In genomic region chr5:36690041-36690941, GRCh38 we compare ENCODE assay signal across 1 cellular context.
A peak's percentile ranks its signal among the peaks of the same experiment; 100 is the strongest.
TF ChIP-seq lines count a peak whose summit lies in the region.

No MANE protein-coding gene starts in this region.

TF ChIP-seq in HepG2, 621 proteins besides CTCF, POLR2A, EP300 and RAD21 (continued from another document and continues in another):
- TF ChIP-seq, protein P1, sequence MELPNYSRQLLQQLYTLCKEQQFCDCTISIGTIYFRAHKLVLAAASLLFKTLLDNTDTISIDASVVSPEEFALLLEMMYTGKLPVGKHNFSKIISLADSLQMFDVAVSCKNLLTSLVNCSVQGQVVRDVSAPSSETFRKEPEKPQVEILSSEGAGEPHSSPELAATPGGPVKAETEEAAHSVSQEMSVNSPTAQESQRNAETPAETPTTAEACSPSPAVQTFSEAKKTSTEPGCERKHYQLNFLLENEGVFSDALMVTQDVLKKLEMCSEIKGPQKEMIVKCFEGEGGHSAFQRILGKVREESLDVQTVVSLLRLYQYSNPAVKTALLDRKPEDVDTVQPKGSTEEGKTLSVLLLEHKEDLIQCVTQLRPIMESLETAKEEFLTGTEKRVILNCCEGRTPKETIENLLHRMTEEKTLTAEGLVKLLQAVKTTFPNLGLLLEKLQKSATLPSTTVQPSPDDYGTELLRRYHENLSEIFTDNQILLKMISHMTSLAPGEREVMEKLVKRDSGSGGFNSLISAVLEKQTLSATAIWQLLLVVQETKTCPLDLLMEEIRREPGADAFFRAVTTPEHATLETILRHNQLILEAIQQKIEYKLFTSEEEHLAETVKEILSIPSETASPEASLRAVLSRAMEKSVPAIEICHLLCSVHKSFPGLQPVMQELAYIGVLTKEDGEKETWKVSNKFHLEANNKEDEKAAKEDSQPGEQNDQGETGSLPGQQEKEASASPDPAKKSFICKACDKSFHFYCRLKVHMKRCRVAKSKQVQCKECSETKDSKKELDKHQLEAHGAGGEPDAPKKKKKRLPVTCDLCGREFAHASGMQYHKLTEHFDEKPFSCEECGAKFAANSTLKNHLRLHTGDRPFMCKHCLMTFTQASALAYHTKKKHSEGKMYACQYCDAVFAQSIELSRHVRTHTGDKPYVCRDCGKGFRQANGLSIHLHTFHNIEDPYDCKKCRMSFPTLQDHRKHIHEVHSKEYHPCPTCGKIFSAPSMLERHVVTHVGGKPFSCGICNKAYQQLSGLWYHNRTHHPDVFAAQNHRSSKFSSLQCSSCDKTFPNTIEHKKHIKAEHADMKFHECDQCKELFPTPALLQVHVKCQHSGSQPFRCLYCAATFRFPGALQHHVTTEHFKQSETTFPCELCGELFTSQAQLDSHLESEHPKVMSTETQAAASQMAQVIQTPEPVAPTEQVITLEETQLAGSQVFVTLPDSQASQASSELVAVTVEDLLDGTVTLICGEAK (IDR thresholded peaks at IDR 0.05) = no peak
- TF ChIP-seq, protein P1 (CRISPR knock-in tag; IDR thresholded peaks at IDR 0.05) = 0 out of 2 replicates have a peak, but pooled peaks have one; percentile 30
- TF ChIP-seq RNF2 (conservative IDR thresholded peaks at IDR 0.05; ENCODE audit: low read depth) (peak; percentile 45; the same call in 1 of the 2 replicates), KDM5B (CRISPR knock-in tag; IDR thresholded peaks at IDR 0.05; ENCODE audit: borderline replicate concordance) (peak; percentile 86; the same call in 1 of the 2 replicates), ARNT2 (CRISPR knock-in tag; IDR thresholded peaks at IDR 0.05; ENCODE audit: low read depth) (peak; percentile 38; the same call in 1 of the 2 replicates), ZNF317 (CRISPR knock-in tag; IDR thresholded peaks at IDR 0.05) (peak; percentile 40; the same call in 1 of the 2 replicates), ZNF746 (CRISPR knock-in tag; IDR thresholded peaks at IDR 0.05) (no peak), GATA4 (IDR thresholded peaks at IDR 0.05; ENCODE audit: borderline replicate concordance, low read depth) (no peak), EED (CRISPR knock-in tag; IDR thresholded peaks at IDR 0.05) (peak; percentile 81), ZNF788 (CRISPR knock-in tag; IDR thresholded peaks at IDR 0.05; ENCODE audit: borderline replicate concordance) (peak; percentile 54; the same call in 1 of the 2 replicates), ZNF441 (CRISPR knock-in tag; IDR thresholded peaks at IDR 0.05; ENCODE audit: borderline replicate concordance) (no peak), ZNF274 (CRISPR knock-in tag; IDR thresholded peaks at IDR 0.05) (0 out of 2 replicates have a peak, but pooled peaks have one; percentile 31), THAP11 (CRISPR knock-in tag; IDR thresholded peaks at IDR 0.05) (0 out of 2 replicates have a peak, but pooled peaks have one; percentile 24), TARDBP (CRISPR knock-in tag; IDR thresholded peaks at IDR 0.05) (no peak), SCMH1 (CRISPR knock-in tag; IDR thresholded peaks at IDR 0.05; ENCODE audit: borderline replicate concordance) (no peak), ZNF350 (CRISPR knock-in tag; IDR thresholded peaks at IDR 0.05; ENCODE audit: borderline replicate concordance, low read depth) (no peak), MXD3 (CRISPR knock-in tag; IDR thresholded peaks at IDR 0.05) (0 out of 2 replicates have a peak, but pooled peaks have one; percentile 42), ZNF772 (CRISPR knock-in tag; IDR thresholded peaks at IDR 0.05) (peak; percentile 43; the same call in 1 of the 2 replicates), IKZF5 (CRISPR knock-in tag; IDR thresholded peaks at IDR 0.05) (peak; percentile 31; the same call in 1 of the 2 replicates), ZNF891 (CRISPR knock-in tag; IDR thresholded peaks at IDR 0.05) (peak; percentile 61; the same call in 1 of the 2 replicates), CEBPB (IDR thresholded peaks at IDR 0.05; ENCODE audit: borderline replicate concordance, low read depth, low read length) (no peak), MIER2 (CRISPR knock-in tag; IDR thresholded peaks at IDR 0.05) (no peak), DDIT3 (CRISPR knock-in tag; IDR thresholded peaks at IDR 0.05) (no peak), KLF9 (CRISPR knock-in tag; IDR thresholded peaks at IDR 0.05; ENCODE audit: low read depth) (no peak), ZNF776 (CRISPR knock-in tag; IDR thresholded peaks at IDR 0.05) (0 out of 2 replicates have a peak, but pooled peaks have one; percentile 25)
- TF ChIP-seq, protein P2, sequence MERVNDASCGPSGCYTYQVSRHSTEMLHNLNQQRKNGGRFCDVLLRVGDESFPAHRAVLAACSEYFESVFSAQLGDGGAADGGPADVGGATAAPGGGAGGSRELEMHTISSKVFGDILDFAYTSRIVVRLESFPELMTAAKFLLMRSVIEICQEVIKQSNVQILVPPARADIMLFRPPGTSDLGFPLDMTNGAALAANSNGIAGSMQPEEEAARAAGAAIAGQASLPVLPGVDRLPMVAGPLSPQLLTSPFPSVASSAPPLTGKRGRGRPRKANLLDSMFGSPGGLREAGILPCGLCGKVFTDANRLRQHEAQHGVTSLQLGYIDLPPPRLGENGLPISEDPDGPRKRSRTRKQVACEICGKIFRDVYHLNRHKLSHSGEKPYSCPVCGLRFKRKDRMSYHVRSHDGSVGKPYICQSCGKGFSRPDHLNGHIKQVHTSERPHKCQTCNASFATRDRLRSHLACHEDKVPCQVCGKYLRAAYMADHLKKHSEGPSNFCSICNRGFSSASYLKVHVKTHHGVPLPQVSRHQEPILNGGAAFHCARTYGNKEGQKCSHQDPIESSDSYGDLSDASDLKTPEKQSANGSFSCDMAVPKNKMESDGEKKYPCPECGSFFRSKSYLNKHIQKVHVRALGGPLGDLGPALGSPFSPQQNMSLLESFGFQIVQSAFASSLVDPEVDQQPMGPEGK (CRISPR knock-in tag; IDR thresholded peaks at IDR 0.05) = peak; percentile 16; the same call in 1 of the 2 replicates
- TF ChIP-seq, protein P3, sequence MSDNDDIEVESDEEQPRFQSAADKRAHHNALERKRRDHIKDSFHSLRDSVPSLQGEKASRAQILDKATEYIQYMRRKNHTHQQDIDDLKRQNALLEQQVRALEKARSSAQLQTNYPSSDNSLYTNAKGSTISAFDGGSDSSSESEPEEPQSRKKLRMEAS (IDR thresholded peaks at IDR 0.05) = peak; percentile 50; the same call in 1 of the 2 replicates
- TF ChIP-seq, protein P4, sequence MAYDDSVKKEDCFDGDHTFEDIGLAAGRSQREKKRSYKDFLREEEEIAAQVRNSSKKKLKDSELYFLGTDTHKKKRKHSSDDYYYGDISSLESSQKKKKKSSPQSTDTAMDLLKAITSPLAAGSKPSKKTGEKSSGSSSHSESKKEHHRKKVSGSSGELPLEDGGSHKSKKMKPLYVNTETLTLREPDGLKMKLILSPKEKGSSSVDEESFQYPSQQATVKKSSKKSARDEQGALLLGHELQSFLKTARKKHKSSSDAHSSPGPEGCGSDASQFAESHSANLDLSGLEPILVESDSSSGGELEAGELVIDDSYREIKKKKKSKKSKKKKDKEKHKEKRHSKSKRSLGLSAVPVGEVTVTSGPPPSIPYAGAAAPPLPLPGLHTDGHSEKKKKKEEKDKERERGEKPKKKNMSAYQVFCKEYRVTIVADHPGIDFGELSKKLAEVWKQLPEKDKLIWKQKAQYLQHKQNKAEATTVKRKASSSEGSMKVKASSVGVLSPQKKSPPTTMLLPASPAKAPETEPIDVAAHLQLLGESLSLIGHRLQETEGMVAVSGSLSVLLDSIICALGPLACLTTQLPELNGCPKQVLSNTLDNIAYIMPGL (CRISPR knock-in tag; IDR thresholded peaks at IDR 0.05; ENCODE audit: borderline replicate concordance in 1 of 2, low read depth in 1 of 2) = peak; percentile 75 to 91; a peak in 3 of 4 replicates
- TF ChIP-seq, protein P5, sequence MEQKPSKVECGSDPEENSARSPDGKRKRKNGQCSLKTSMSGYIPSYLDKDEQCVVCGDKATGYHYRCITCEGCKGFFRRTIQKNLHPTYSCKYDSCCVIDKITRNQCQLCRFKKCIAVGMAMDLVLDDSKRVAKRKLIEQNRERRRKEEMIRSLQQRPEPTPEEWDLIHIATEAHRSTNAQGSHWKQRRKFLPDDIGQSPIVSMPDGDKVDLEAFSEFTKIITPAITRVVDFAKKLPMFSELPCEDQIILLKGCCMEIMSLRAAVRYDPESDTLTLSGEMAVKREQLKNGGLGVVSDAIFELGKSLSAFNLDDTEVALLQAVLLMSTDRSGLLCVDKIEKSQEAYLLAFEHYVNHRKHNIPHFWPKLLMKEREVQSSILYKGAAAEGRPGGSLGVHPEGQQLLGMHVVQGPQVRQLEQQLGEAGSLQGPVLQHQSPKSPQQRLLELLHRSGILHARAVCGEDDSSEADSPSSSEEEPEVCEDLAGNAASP (CRISPR knock-in tag; IDR thresholded peaks at IDR 0.05; ENCODE audit: borderline replicate concordance) = no peak
- TF ChIP-seq, protein P6, sequence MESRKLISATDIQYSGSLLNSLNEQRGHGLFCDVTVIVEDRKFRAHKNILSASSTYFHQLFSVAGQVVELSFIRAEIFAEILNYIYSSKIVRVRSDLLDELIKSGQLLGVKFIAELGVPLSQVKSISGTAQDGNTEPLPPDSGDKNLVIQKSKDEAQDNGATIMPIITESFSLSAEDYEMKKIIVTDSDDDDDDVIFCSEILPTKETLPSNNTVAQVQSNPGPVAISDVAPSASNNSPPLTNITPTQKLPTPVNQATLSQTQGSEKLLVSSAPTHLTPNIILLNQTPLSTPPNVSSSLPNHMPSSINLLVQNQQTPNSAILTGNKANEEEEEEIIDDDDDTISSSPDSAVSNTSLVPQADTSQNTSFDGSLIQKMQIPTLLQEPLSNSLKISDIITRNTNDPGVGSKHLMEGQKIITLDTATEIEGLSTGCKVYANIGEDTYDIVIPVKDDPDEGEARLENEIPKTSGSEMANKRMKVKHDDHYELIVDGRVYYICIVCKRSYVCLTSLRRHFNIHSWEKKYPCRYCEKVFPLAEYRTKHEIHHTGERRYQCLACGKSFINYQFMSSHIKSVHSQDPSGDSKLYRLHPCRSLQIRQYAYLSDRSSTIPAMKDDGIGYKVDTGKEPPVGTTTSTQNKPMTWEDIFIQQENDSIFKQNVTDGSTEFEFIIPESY (CRISPR knock-in tag; IDR thresholded peaks at IDR 0.05) = peak; percentile 56; the same call in 1 of the 2 replicates
- TF ChIP-seq, protein P7, sequence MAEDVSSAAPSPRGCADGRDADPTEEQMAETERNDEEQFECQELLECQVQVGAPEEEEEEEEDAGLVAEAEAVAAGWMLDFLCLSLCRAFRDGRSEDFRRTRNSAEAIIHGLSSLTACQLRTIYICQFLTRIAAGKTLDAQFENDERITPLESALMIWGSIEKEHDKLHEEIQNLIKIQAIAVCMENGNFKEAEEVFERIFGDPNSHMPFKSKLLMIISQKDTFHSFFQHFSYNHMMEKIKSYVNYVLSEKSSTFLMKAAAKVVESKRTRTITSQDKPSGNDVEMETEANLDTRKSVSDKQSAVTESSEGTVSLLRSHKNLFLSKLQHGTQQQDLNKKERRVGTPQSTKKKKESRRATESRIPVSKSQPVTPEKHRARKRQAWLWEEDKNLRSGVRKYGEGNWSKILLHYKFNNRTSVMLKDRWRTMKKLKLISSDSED (CRISPR knock-in tag; IDR thresholded peaks at IDR 0.05) = no peak
- TF ChIP-seq, protein P8, sequence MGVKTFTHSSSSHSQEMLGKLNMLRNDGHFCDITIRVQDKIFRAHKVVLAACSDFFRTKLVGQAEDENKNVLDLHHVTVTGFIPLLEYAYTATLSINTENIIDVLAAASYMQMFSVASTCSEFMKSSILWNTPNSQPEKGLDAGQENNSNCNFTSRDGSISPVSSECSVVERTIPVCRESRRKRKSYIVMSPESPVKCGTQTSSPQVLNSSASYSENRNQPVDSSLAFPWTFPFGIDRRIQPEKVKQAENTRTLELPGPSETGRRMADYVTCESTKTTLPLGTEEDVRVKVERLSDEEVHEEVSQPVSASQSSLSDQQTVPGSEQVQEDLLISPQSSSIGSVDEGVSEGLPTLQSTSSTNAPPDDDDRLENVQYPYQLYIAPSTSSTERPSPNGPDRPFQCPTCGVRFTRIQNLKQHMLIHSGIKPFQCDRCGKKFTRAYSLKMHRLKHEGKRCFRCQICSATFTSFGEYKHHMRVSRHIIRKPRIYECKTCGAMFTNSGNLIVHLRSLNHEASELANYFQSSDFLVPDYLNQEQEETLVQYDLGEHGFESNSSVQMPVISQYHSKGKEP (CRISPR knock-in tag; IDR thresholded peaks at IDR 0.05) = no peak
